In the genomic region with DNA sequence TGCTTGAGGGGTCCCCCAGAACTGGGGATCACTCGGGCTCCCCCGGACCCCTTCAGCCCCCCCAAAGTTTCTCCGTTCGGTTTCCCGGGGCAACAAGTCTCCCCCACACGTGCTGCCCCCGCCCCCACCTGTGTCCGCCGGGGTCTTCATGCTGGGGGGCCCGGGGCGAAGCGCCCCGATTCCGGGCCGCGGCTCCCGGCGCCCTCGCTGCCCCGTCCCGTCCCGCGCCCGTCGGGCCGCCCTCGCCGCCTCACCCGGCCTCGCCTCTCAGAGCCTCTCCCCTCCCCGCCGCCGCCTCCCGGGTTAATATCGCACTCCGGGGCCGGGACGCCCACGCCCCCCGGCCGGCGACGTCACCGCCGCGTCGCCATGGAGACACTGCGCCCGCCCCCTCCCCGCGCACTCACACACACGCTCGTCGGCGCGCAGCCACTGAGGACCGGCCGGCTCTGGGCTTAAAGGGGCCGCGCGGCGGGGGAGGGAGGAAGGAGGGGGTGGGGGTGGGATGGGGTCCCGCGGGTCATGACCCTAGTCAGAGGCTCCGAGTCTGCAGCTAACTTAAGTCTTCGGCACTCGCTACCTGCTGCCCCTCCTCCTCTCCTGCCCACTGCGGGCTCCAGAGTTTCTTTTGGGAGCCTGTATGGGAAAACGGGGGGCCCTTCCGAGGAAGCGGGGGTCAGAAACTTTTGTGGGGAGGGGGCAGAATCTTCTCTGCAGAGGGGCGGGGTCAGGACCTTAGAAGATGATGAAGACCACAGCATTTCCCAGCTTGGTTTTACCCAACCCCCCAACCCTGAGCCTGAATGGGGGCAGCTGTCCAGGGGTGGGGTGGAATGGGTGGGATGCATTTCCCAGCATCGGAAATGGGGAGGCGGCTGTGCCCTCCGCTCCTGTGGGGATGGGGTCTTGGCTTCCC, we compare ENCODE assay signal across 1 cellular context.
TF ChIP-seq lines count a peak whose summit lies in the region.

A gene (minus strand): TSS at position 279 of the 916 bp plus-strand sequence. CDS start 129 bp downstream, at position 150.

TF ChIP-seq in K562, 482 proteins besides CTCF, POLR2A, EP300 and RAD21 (continued from another document and continues in another):
- TF ChIP-seq, protein P1, sequence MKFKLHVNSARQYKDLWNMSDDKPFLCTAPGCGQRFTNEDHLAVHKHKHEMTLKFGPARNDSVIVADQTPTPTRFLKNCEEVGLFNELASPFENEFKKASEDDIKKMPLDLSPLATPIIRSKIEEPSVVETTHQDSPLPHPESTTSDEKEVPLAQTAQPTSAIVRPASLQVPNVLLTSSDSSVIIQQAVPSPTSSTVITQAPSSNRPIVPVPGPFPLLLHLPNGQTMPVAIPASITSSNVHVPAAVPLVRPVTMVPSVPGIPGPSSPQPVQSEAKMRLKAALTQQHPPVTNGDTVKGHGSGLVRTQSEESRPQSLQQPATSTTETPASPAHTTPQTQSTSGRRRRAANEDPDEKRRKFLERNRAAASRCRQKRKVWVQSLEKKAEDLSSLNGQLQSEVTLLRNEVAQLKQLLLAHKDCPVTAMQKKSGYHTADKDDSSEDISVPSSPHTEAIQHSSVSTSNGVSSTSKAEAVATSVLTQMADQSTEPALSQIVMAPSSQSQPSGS (CRISPR knock-in tag; IDR thresholded peaks at IDR 0.05), result no peak; the same call in 1 of the 2 replicates
- TF ChIP-seq ZNF384 (IDR thresholded peaks at IDR 0.05; ENCODE audit: low read depth, low read length) (no peak), RUNX1 (IDR thresholded peaks at IDR 0.05; ENCODE audit: low read depth) (no peak), TCFL5 (CRISPR knock-in tag; conservative IDR thresholded peaks at IDR 0.05) (no peak), ZNF23 (CRISPR knock-in tag; IDR thresholded peaks at IDR 0.05) (no peak), NCOA6 (IDR thresholded peaks at IDR 0.05) (no peak), GABPA (tag; conservative IDR thresholded peaks at IDR 0.05; ENCODE audit: low read depth) (0 out of 2 replicates have a peak, but pooled peaks have one; percentile 22), MYNN (IDR thresholded peaks at IDR 0.05) (no peak), MYNN (CRISPR knock-in tag; IDR thresholded peaks at IDR 0.05) (no peak), FOXM1 (IDR thresholded peaks at IDR 0.05; ENCODE audit: low read depth) (no peak), FOXM1 (CRISPR knock-in tag; IDR thresholded peaks at IDR 0.05; ENCODE audit: low read depth) (no peak), ARHGAP35 (IDR thresholded peaks at IDR 0.05; ENCODE audit: partially characterized antibody) (no peak), ZNF785 (CRISPR knock-in tag; IDR thresholded peaks at IDR 0.05) (no peak), ZNF583 (CRISPR knock-in tag; IDR thresholded peaks at IDR 0.05) (no peak), TCF7 (IDR thresholded peaks at IDR 0.05; ENCODE audit: borderline replicate concordance) (no peak), ZNF586 (CRISPR knock-in tag; conservative IDR thresholded peaks at IDR 0.05) (no peak), MYC (IDR thresholded peaks at IDR 0.05; ENCODE audit: low read depth, low read length) (peak; percentile 61), MYC (CRISPR knock-in tag; IDR thresholded peaks at IDR 0.05; ENCODE audit: borderline replicate concordance, low read depth) (no peak), LARP7 (IDR thresholded peaks at IDR 0.05) (no peak), MED1 (CRISPR knock-in tag; IDR thresholded peaks at IDR 0.05; ENCODE audit: borderline replicate concordance) (no peak), NR3C1 (CRISPR knock-in tag; IDR thresholded peaks at IDR 0.05) (no peak), ELF2 (CRISPR knock-in tag; IDR thresholded peaks at IDR 0.05) (no peak), CXXC5 (CRISPR knock-in tag; IDR thresholded peaks at IDR 0.05) (peak; percentile 85), ZNF316 (IDR thresholded peaks at IDR 0.05) (no peak), PHB2 (IDR thresholded peaks at IDR 0.05; ENCODE audit: low read depth) (no peak), SMC3 (conservative IDR thresholded peaks at IDR 0.05; ENCODE audit: insufficient read depth, low read depth, low read length) (no peak), NR2F6 (CRISPR knock-in tag; IDR thresholded peaks at IDR 0.05) (no peak), ZNF239 (CRISPR knock-in tag; IDR thresholded peaks at IDR 0.05) (no peak), HNRNPLL (IDR thresholded peaks at IDR 0.05; ENCODE audit: low read depth, low read length, poor library complexity, severe bottlenecking) (no peak), HNRNPUL1 (IDR thresholded peaks at IDR 0.05; ENCODE audit: low read length) (no peak), THRAP3 (IDR thresholded peaks at IDR 0.05; ENCODE audit: borderline replicate concordance) (no peak), TBP (optimal IDR thresholded peaks at IDR 0.05; ENCODE audit: low read depth, low read length) (peak; percentile 80), ZFP36 (IDR thresholded peaks at IDR 0.05; ENCODE audit: low read depth, low read length, partially characterized antibody) (no peak), HOXB6 (CRISPR knock-in tag; IDR thresholded peaks at IDR 0.05; ENCODE audit: borderline replicate concordance) (no peak)
- TF ChIP-seq, protein P2, sequence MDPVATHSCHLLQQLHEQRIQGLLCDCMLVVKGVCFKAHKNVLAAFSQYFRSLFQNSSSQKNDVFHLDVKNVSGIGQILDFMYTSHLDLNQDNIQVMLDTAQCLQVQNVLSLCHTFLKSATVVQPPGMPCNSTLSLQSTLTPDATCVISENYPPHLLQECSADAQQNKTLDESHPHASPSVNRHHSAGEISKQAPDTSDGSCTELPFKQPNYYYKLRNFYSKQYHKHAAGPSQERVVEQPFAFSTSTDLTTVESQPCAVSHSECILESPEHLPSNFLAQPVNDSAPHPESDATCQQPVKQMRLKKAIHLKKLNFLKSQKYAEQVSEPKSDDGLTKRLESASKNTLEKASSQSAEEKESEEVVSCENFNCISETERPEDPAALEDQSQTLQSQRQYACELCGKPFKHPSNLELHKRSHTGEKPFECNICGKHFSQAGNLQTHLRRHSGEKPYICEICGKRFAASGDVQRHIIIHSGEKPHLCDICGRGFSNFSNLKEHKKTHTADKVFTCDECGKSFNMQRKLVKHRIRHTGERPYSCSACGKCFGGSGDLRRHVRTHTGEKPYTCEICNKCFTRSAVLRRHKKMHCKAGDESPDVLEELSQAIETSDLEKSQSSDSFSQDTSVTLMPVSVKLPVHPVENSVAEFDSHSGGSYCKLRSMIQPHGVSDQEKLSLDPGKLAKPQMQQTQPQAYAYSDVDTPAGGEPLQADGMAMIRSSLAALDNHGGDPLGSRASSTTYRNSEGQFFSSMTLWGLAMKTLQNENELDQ (CRISPR knock-in tag; IDR thresholded peaks at IDR 0.05; ENCODE audit: borderline replicate concordance), result no peak
- TF ChIP-seq, protein P3, sequence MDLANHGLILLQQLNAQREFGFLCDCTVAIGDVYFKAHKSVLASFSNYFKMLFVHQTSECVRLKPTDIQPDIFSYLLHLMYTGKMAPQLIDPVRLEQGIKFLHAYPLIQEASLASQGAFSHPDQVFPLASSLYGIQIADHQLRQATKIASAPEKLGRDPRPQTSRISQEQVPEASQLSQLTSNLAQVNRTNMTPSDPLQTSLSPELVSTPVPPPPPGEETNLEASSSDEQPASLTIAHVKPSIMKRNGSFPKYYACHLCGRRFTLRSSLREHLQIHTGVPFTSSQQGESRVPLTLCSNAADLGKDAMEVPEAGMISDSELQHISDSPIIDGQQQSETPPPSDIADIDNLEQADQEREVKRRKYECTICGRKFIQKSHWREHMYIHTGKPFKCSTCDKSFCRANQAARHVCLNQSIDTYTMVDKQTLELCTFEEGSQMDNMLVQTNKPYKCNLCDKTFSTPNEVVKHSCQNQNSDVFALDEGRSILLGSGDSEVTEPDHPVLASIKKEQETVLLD (IDR thresholded peaks at IDR 0.05), result 0 out of 2 replicates have a peak, but pooled peaks have one; percentile 15
- TF ChIP-seq, protein P4, sequence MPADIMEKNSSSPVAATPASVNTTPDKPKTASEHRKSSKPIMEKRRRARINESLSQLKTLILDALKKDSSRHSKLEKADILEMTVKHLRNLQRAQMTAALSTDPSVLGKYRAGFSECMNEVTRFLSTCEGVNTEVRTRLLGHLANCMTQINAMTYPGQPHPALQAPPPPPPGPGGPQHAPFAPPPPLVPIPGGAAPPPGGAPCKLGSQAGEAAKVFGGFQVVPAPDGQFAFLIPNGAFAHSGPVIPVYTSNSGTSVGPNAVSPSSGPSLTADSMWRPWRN (IDR thresholded peaks at IDR 0.05; ENCODE audit: low read depth), result no peak
- TF ChIP-seq, protein P5, sequence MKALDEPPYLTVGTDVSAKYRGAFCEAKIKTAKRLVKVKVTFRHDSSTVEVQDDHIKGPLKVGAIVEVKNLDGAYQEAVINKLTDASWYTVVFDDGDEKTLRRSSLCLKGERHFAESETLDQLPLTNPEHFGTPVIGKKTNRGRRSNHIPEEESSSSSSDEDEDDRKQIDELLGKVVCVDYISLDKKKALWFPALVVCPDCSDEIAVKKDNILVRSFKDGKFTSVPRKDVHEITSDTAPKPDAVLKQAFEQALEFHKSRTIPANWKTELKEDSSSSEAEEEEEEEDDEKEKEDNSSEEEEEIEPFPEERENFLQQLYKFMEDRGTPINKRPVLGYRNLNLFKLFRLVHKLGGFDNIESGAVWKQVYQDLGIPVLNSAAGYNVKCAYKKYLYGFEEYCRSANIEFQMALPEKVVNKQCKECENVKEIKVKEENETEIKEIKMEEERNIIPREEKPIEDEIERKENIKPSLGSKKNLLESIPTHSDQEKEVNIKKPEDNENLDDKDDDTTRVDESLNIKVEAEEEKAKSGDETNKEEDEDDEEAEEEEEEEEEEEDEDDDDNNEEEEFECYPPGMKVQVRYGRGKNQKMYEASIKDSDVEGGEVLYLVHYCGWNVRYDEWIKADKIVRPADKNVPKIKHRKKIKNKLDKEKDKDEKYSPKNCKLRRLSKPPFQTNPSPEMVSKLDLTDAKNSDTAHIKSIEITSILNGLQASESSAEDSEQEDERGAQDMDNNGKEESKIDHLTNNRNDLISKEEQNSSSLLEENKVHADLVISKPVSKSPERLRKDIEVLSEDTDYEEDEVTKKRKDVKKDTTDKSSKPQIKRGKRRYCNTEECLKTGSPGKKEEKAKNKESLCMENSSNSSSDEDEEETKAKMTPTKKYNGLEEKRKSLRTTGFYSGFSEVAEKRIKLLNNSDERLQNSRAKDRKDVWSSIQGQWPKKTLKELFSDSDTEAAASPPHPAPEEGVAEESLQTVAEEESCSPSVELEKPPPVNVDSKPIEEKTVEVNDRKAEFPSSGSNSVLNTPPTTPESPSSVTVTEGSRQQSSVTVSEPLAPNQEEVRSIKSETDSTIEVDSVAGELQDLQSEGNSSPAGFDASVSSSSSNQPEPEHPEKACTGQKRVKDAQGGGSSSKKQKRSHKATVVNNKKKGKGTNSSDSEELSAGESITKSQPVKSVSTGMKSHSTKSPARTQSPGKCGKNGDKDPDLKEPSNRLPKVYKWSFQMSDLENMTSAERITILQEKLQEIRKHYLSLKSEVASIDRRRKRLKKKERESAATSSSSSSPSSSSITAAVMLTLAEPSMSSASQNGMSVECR (CRISPR knock-in tag; IDR thresholded peaks at IDR 0.05), result 0 out of 2 replicates have a peak, but pooled peaks have one; percentile 39
- TF ChIP-seq, protein P6, sequence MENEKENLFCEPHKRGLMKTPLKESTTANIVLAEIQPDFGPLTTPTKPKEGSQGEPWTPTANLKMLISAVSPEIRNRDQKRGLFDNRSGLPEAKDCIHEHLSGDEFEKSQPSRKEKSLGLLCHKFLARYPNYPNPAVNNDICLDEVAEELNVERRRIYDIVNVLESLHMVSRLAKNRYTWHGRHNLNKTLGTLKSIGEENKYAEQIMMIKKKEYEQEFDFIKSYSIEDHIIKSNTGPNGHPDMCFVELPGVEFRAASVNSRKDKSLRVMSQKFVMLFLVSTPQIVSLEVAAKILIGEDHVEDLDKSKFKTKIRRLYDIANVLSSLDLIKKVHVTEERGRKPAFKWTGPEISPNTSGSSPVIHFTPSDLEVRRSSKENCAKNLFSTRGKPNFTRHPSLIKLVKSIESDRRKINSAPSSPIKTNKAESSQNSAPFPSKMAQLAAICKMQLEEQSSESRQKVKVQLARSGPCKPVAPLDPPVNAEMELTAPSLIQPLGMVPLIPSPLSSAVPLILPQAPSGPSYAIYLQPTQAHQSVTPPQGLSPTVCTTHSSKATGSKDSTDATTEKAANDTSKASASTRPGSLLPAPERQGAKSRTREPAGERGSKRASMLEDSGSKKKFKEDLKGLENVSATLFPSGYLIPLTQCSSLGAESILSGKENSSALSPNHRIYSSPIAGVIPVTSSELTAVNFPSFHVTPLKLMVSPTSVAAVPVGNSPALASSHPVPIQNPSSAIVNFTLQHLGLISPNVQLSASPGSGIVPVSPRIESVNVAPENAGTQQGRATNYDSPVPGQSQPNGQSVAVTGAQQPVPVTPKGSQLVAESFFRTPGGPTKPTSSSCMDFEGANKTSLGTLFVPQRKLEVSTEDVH (IDR thresholded peaks at IDR 0.05; ENCODE audit: low read depth, partially characterized antibody), result no peak
- TF ChIP-seq, protein P7, sequence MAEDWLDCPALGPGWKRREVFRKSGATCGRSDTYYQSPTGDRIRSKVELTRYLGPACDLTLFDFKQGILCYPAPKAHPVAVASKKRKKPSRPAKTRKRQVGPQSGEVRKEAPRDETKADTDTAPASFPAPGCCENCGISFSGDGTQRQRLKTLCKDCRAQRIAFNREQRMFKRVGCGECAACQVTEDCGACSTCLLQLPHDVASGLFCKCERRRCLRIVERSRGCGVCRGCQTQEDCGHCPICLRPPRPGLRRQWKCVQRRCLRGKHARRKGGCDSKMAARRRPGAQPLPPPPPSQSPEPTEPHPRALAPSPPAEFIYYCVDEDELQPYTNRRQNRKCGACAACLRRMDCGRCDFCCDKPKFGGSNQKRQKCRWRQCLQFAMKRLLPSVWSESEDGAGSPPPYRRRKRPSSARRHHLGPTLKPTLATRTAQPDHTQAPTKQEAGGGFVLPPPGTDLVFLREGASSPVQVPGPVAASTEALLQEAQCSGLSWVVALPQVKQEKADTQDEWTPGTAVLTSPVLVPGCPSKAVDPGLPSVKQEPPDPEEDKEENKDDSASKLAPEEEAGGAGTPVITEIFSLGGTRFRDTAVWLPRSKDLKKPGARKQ (CRISPR knock-in tag; IDR thresholded peaks at IDR 0.05), result no peak
- TF ChIP-seq, protein P8, sequence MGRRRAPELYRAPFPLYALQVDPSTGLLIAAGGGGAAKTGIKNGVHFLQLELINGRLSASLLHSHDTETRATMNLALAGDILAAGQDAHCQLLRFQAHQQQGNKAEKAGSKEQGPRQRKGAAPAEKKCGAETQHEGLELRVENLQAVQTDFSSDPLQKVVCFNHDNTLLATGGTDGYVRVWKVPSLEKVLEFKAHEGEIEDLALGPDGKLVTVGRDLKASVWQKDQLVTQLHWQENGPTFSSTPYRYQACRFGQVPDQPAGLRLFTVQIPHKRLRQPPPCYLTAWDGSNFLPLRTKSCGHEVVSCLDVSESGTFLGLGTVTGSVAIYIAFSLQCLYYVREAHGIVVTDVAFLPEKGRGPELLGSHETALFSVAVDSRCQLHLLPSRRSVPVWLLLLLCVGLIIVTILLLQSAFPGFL (CRISPR knock-in tag; IDR thresholded peaks at IDR 0.05), result no peak
- TF ChIP-seq, protein P9, sequence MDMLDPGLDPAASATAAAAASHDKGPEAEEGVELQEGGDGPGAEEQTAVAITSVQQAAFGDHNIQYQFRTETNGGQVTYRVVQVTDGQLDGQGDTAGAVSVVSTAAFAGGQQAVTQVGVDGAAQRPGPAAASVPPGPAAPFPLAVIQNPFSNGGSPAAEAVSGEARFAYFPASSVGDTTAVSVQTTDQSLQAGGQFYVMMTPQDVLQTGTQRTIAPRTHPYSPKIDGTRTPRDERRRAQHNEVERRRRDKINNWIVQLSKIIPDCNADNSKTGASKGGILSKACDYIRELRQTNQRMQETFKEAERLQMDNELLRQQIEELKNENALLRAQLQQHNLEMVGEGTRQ (CRISPR knock-in tag; IDR thresholded peaks at IDR 0.05), result no peak
